In genomic region chr3:194326192-194327029, GRCh38 we compare ENCODE assay signal across 2 cellular contexts.
TF ChIP-seq lines count a peak whose summit lies in the region.

No MANE protein-coding gene starts in this region.

TF ChIP-seq in HCT116, 20 proteins besides CTCF, POLR2A, EP300 and RAD21:
- no peak for TF ChIP-seq JUND (IDR thresholded peaks at IDR 0.05)
- TF ChIP-seq EZH2 (IDR thresholded peaks at IDR 0.05): no peak
- no peak for TF ChIP-seq YY1 (IDR thresholded peaks at IDR 0.05; ENCODE audit: extremely low read depth, insufficient replicate concordance, low read depth, low read length)
- no peak for TF ChIP-seq ATF3 (IDR thresholded peaks at IDR 0.05)

TF ChIP-seq in GM12878, 131 proteins besides CTCF, POLR2A, EP300 and RAD21:
- TF ChIP-seq NBN (IDR thresholded peaks at IDR 0.05) (peak; percentile 31; the same call in 1 of the 2 replicates), HDAC6 (IDR thresholded peaks at IDR 0.05; ENCODE audit: unreplicated experiment) (peak; percentile 60), GATAD2B (conservative IDR thresholded peaks at IDR 0.05; ENCODE audit: low read depth) (no peak), ZNF217 (IDR thresholded peaks at IDR 0.05) (peak; percentile 52; the same call in 1 of the 2 replicates), ZBTB33 (IDR thresholded peaks at IDR 0.05) (0 out of 2 replicates have a peak, but pooled peaks have one; percentile 21), IKZF2 (IDR thresholded peaks at IDR 0.05) (peak; percentile 47 to 54; a peak in 3 of 4 replicates), CREM (IDR thresholded peaks at IDR 0.05; ENCODE audit: low read depth) (no peak), CHD4 (IDR thresholded peaks at IDR 0.05) (peak; percentile 96; the same call in 1 of the 2 replicates), HDGF (IDR thresholded peaks at IDR 0.05) (peak; percentile 59; the same call in 1 of the 2 replicates)
TF ChIP-seq in GM12878: peak in this region for 7.
